ENCODE assay signal across 27 cellular contexts in the genomic region with DNA sequence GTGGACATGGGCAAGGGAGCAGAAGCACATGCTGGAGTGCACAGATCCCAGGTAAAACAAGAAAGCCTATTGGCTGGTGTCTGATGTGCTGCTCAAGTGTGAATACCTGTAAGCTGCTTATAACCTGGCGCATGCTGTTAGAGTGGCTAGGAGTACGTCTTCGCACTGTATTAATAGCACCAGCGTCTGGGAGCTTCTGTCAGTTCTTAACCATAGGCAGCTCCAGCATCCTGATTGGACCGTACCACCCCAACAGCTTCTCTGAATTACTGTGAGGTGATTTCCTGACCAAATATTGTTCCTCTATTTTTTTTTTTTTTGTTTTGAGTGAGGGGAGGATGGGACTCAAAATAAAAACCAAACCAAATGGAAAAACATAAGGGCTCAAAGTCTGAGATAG.
"Had no signal": no experiment of that assay in that cellular context is flagged by ENCODE, and none has a peak within 500 bp of the region (broad histone marks: within the 10 kb centered on the region; RNA-seq: fewer than 3 reads in every experiment).

No MANE protein-coding gene starts in this region.

- H3K27me3 Mint-ChIP-seq: activated CD4-positive, alpha-beta T cell treated with anti-CD3 and anti-CD28 coated beads for 36 hours; activated CD8-positive, alpha-beta memory T cell treated with anti-CD3 and anti-CD28 coated beads, Interleukin-2, amount 10 ng/mL, durations not matched to agents 7 days and 5 days; central memory CD8-positive, alpha-beta T cell; natural killer cell treated with Interleukin-12 subunit alpha and Interleukin-12 subunit beta and Interleukin-15 and Interleukin-18, amount 100 ng/mL, for 72 hours; stimulated activated naive CD8-positive, alpha-beta T cell treated with anti-CD3 and anti-CD28 coated beads, Interleukin-15, amount 100 ng/mL, for 72 hours; type B pancreatic cell had no signal

- H3K79me2 ChIP-seq: hepatocyte had no signal

- H3K36me3 Mint-ChIP-seq: activated CD8-positive, alpha-beta memory T cell treated with anti-CD3 and anti-CD28 coated beads, Interleukin-2, amount 10 ng/mL, durations not matched to agents 7 days and 5 days; activated naive CD4-positive, alpha-beta T cell treated with anti-CD3 and anti-CD28 coated beads, Interleukin-2, amount 50 U/mL, for 72 hours; stimulated activated effector memory CD8-positive, alpha-beta T cell treated with anti-CD3 and anti-CD28 coated beads, Interleukin-12 subunit alpha, Interleukin-12 subunit beta, amount 100 ng/mL, for 72 hours; type B pancreatic cell had no signal

- H3K27ac ChIP-seq: esophagus muscularis mucosa, foreskin keratinocyte, hepatocyte, left ventricle myocardium inferior, right lobe of liver, uterus had no signal

- H3K4me1 ChIP-seq: esophagus muscularis mucosa, foreskin keratinocyte, left ventricle myocardium inferior, right lobe of liver, uterus had no signal

- H3K4me2 ChIP-seq: hepatocyte had no signal

- H3K9me3 Mint-ChIP-seq: stimulated activated naive CD8-positive, alpha-beta T cell treated with anti-CD3 and anti-CD28 coated beads, Interleukin-15, amount 100 ng/mL, for 72 hours; type B pancreatic cell had no signal

- ATAC-seq: activated CD4-positive, alpha-beta T cell treated with anti-CD3 and anti-CD28 coated beads for 36 hours; activated CD8-positive, alpha-beta memory T cell treated with anti-CD3 and anti-CD28 coated beads, Interleukin-2, amount 10 ng/mL, durations not matched to agents 7 days and 5 days; activated CD8-positive, alpha-beta T cell treated with anti-CD3 and anti-CD28 coated beads, Interleukin-2, amount 10 ng/mL, durations not matched to agents 7 days and 5 days; activated naive CD4-positive, alpha-beta T cell treated with anti-CD3 and anti-CD28 coated beads, Interleukin-2, amount 50 U/mL, for 72 hours; foreskin keratinocyte; natural killer cell treated with Interleukin-12 subunit alpha and Interleukin-12 subunit beta and Interleukin-15 and Interleukin-18, amount 100 ng/mL, for 72 hours; right lobe of liver; stimulated activated effector memory CD8-positive, alpha-beta T cell treated with anti-CD3 and anti-CD28 coated beads, Interleukin-12 subunit alpha, Interleukin-12 subunit beta, amount 100 ng/mL, for 72 hours; stimulated activated naive CD8-positive, alpha-beta T cell treated with anti-CD3 and anti-CD28 coated beads, Interleukin-15, amount 100 ng/mL, for 72 hours had no signal

- H3K36me3 ChIP-seq: esophagus muscularis mucosa, left ventricle myocardium inferior, right lobe of liver, uterus had no signal

- DNase-seq: activated CD4-positive, alpha-beta T cell treated with anti-CD3 and anti-CD28 coated beads for 36 hours; activated CD4-positive, CD25-positive, alpha-beta regulatory T cell; activated CD8-positive, alpha-beta memory T cell treated with anti-CD3 and anti-CD28 coated beads, Interleukin-2, amount 10 ng/mL, durations not matched to agents 7 days and 5 days; activated CD8-positive, alpha-beta T cell treated with anti-CD3 and anti-CD28 coated beads, Interleukin-2, amount 10 ng/mL, durations not matched to agents 7 days and 5 days; activated T-cell treated with anti-CD3 and anti-CD28 coated beads, Interleukin-2, amount 50 U/mL, for 48 hours; anterior cingulate cortex; dermis blood vessel endothelial cell; effector CD4-positive, alpha-beta T cell; foreskin keratinocyte; islet precursor cell; left ventricle myocardium inferior; mesendoderm; posterior cingulate gyrus; right lobe of liver; stimulated activated CD4-positive, alpha-beta T cell treated with anti-CD3 and anti-CD28 coated beads, Interleukin-4, amount 100 ng/mL, for 24 hours; stimulated activated naive CD8-positive, alpha-beta T cell treated with anti-CD3 and anti-CD28 coated beads, Interleukin-15, amount 100 ng/mL, for 72 hours; substantia nigra; uterus had no signal

- H3K4me3 Mint-ChIP-seq: activated CD4-positive, alpha-beta T cell treated with anti-CD3 and anti-CD28 coated beads for 36 hours; activated CD8-positive, alpha-beta memory T cell treated with anti-CD3 and anti-CD28 coated beads, Interleukin-2, amount 10 ng/mL, durations not matched to agents 7 days and 5 days; activated CD8-positive, alpha-beta T cell treated with anti-CD3 and anti-CD28 coated beads, Interleukin-2, amount 10 ng/mL, durations not matched to agents 7 days and 5 days; central memory CD8-positive, alpha-beta T cell; natural killer cell treated with Interleukin-12 subunit alpha and Interleukin-12 subunit beta and Interleukin-15 and Interleukin-18, amount 100 ng/mL, for 72 hours; stimulated activated effector memory CD8-positive, alpha-beta T cell treated with anti-CD3 and anti-CD28 coated beads, Interleukin-12 subunit alpha, Interleukin-12 subunit beta, amount 100 ng/mL, for 72 hours; stimulated activated naive CD8-positive, alpha-beta T cell treated with anti-CD3 and anti-CD28 coated beads, Interleukin-15, amount 100 ng/mL, for 72 hours; type B pancreatic cell had no signal

- H3K4me1 Mint-ChIP-seq: activated CD4-positive, alpha-beta T cell treated with anti-CD3 and anti-CD28 coated beads for 36 hours; activated CD8-positive, alpha-beta memory T cell treated with anti-CD3 and anti-CD28 coated beads, Interleukin-2, amount 10 ng/mL, durations not matched to agents 7 days and 5 days; central memory CD8-positive, alpha-beta T cell; stimulated activated effector memory CD8-positive, alpha-beta T cell treated with anti-CD3 and anti-CD28 coated beads, Interleukin-12 subunit alpha, Interleukin-12 subunit beta, amount 100 ng/mL, for 72 hours; stimulated activated naive CD8-positive, alpha-beta T cell treated with anti-CD3 and anti-CD28 coated beads, Interleukin-15, amount 100 ng/mL, for 72 hours had no signal

- H2AFZ ChIP-seq: hepatocyte had no signal

- H3K9me3 ChIP-seq: esophagus muscularis mucosa, left ventricle myocardium inferior, right lobe of liver, uterus had no signal

- H3K27me3 ChIP-seq: esophagus muscularis mucosa, foreskin keratinocyte, hepatocyte, right lobe of liver, uterus had no signal

- H3K27ac Mint-ChIP-seq: activated CD4-positive, alpha-beta T cell treated with anti-CD3 and anti-CD28 coated beads for 36 hours; activated CD8-positive, alpha-beta memory T cell treated with anti-CD3 and anti-CD28 coated beads, Interleukin-2, amount 10 ng/mL, durations not matched to agents 7 days and 5 days; activated CD8-positive, alpha-beta T cell treated with anti-CD3 and anti-CD28 coated beads, Interleukin-2, amount 10 ng/mL, durations not matched to agents 7 days and 5 days; activated naive CD4-positive, alpha-beta T cell treated with anti-CD3 and anti-CD28 coated beads, Interleukin-2, amount 50 U/mL, for 72 hours; activated T-helper 2 cell treated with anti-CD3 and anti-CD28 coated beads, Interferon-gamma antibody, Interleukin-2, Interleukin-4, amounts not matched to agents 10 μg/mL and 5 μg/mL and 100 μg/mL, durations not matched to agents 14 hours and 24 hours and 36 hours; natural killer cell treated with Interleukin-12 subunit alpha and Interleukin-12 subunit beta and Interleukin-15 and Interleukin-18, amount 100 ng/mL, for 72 hours; stimulated activated effector memory CD8-positive, alpha-beta T cell treated with anti-CD3 and anti-CD28 coated beads, Interleukin-12 subunit alpha, Interleukin-12 subunit beta, amount 100 ng/mL, for 72 hours; stimulated activated naive CD8-positive, alpha-beta T cell treated with anti-CD3 and anti-CD28 coated beads, Interleukin-15, amount 100 ng/mL, for 72 hours; type B pancreatic cell had no signal

- H3K4me3 ChIP-seq: esophagus muscularis mucosa, hepatocyte, left ventricle myocardium inferior, lung, right lobe of liver, uterus had no signal
